ENCODE assay signal across 23 cellular contexts in the genomic region with DNA sequence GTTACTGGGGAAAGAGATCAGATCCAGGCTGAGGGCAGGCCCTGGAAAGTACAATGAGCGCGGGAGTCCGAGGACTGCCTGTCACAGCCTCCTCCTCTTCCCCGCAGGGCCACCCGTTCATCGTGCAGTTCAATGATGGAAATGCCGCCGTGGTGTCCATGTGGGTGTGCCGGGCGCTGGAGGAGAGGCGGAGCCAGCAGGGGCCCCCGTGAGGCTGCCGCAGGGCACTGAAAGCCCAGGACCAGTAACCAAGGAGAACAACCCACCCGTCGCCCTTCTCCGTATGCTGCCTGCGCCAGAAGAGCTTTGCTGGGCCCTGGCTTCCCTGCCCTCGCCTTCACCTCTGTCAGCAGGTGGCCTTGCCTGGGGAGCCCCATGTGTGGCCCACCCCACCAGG. TPM values are rescaled to one million over a fixed set of nuclear protein-coding genes. Genes with fewer than 3 reads are reported as not detected.
A peak's percentile ranks its signal among the peaks of the same experiment; 100 is the strongest.
DNase-seq lines count a peak whose midpoint lies in the region; ATAC-seq and TF ChIP-seq lines count a peak whose summit lies in the region.
"Had no signal": no experiment of that assay in that cellular context is flagged by ENCODE, and none has a peak within 500 bp of the region (broad histone marks: within the 10 kb centered on the region; RNA-seq: fewer than 3 reads in every experiment).

No MANE protein-coding gene starts in this region.

- H3K36me3 ChIP-seq in DND-41 (ENCODE audit: insufficient read depth, low read length) (peaks cover 15% of the 10 kb centered on the region; the same call in 1 of the 2 replicates), OCI-LY1 (ENCODE audit: insufficient read depth, low read length) (no peaks in the 10 kb centered on the region), endodermal cell (ENCODE audit: control insufficient read depth, insufficient read depth, low read length) (no peaks in the 10 kb centered on the region), MG63 (no peaks in the 10 kb centered on the region)

- no peak overlapping the region for H3K4me3 Mint-ChIP-seq in endodermal cell
- H3K4me3 Mint-ChIP-seq: CD8-positive, alpha-beta T cell had no signal

- H3K4me1 ChIP-seq in DND-41 (ENCODE audit: insufficient read depth, low read length) (peaks cover 18% of the 10 kb centered on the region), OCI-LY1 (ENCODE audit: insufficient read depth, low read length, severe bottlenecking) (peaks cover 54% of the 10 kb centered on the region), endodermal cell (ENCODE audit: control insufficient read depth, insufficient read depth, low read length) (no peaks in the 10 kb centered on the region)

- H3K79me2 ChIP-seq in DND-41 (ENCODE audit: insufficient read depth, low read length) (no peaks in the 10 kb centered on the region), OCI-LY1 (ENCODE audit: insufficient read depth, low read length) (no peaks in the 10 kb centered on the region)

- no peak overlapping the region for H2AFZ ChIP-seq in DND-41 (ENCODE audit: low read depth, low read length)
- H2AFZ ChIP-seq in OCI-LY1 (ENCODE audit: low read length), result no peak overlapping the region
- H2AFZ ChIP-seq: PC-9 had no signal

- H3K4me3 ChIP-seq in DND-41 (ENCODE audit: low read depth in 1 of 2, low read length in 2 of 2), result no peak overlapping the region
- H3K4me3 ChIP-seq in OCI-LY1 (ENCODE audit: low read depth, low read length, poor library complexity, severe bottlenecking), result no peak overlapping the region
- H3K4me3 ChIP-seq in endodermal cell (ENCODE audit: low read length), result no peak overlapping the region
- no peak overlapping the region for H3K4me3 ChIP-seq in MG63
- H3K4me3 ChIP-seq: PC-9 had no signal

- TF ChIP-seq CTCF in DND-41 (IDR thresholded peaks at IDR 0.05; ENCODE audit: borderline replicate concordance, extremely low read depth, low read length, poor library complexity, severe bottlenecking) (no peak), OCI-LY1 (IDR thresholded peaks at IDR 0.05; ENCODE audit: low read length) (no peak), endodermal cell (conservative IDR thresholded peaks at IDR 0.05) (no peak), omental fat pad (IDR thresholded peaks at IDR 0.05) (no peak)

- no peak overlapping the region for H3K4me2 ChIP-seq in DND-41 (ENCODE audit: insufficient read depth, low read length)
- H3K4me2 ChIP-seq in OCI-LY1 (ENCODE audit: low read length), result peak overlapping the region; percentile 2; the same call in 1 of the 2 replicates
- H3K4me2 ChIP-seq: PC-9, SK-N-SH had no signal

- H3K9me3 Mint-ChIP-seq in endodermal cell, result no peaks in the 10 kb centered on the region
- H3K9me3 Mint-ChIP-seq: CD8-positive, alpha-beta T cell had no signal

- DNase-seq in DND-41 (no peak), endodermal cell (peak; percentile 44), omental fat pad (ENCODE audit: low spot score) (peak; percentile 3), MG63 (no peak), NCI-H1694 (lab: John Stamatoyannopoulos, UW) (no peak), RPMI8226 (no peak)
- no peak for DNase-seq in stimulated activated CD4-positive, alpha-beta T cell treated with anti-CD3 and anti-CD28 coated beads, Interleukin-15, amount 100 ng/mL, for 24 hours
- DNase-seq: C1 segment of cervical spinal cord; CD8-positive, alpha-beta T cell; GOT3; Karpas-422; NCI-H1694 treated with DMSO at 0.1 percent for 48 hours; NCI-H2081 treated with DMSO at 0.1 percent for 48 hours; NCI-H2171 treated with DMSO at 0.1 percent for 48 hours; NCI-H446; NCI-H526 treated with DMSO at 0.1 percent for 48 hours; PC-9; SIG-M5; SK-N-SH had no signal

- H3K27me3 ChIP-seq in DND-41 (ENCODE audit: insufficient read depth, low read length, poor library complexity) (no peaks in the 10 kb centered on the region), OCI-LY1 (ENCODE audit: insufficient read depth, low read length) (no peaks in the 10 kb centered on the region), endodermal cell (ENCODE audit: control insufficient read depth, insufficient read depth, low read length, poor library complexity, severe bottlenecking) (peaks cover 56% of the 10 kb centered on the region), MG63 (no peaks in the 10 kb centered on the region)

- H3K36me3 Mint-ChIP-seq in endodermal cell (ENCODE audit: low read depth), result peaks cover 5% of the 10 kb centered on the region

- H3K27ac ChIP-seq in DND-41 (ENCODE audit: low read length) (peak overlapping the region; percentile 52), OCI-LY1 (ENCODE audit: low read depth, low read length, poor library complexity, severe bottlenecking) (peak overlapping the region; percentile 86), endodermal cell (ENCODE audit: low read depth, low read length) (no peak overlapping the region)
- H3K27ac ChIP-seq: PC-9, RWPE1 had no signal

- peaks cover 7% of the 10 kb centered on the region for H3K4me1 Mint-ChIP-seq in endodermal cell

- H3K27ac Mint-ChIP-seq in endodermal cell, result no peak overlapping the region
- H3K27ac Mint-ChIP-seq: CD8-positive, alpha-beta T cell had no signal

- H3F3A ChIP-seq in OCI-LY1 (ENCODE audit: insufficient read depth, low read length), result no peaks in the 10 kb centered on the region

- ATAC-seq in DND-41 (ENCODE audit: insufficient read depth, low read depth) (no peak), omental fat pad (ENCODE audit: low FRiP score) (no peak)
- ATAC-seq: CD8-positive, alpha-beta T cell had no signal

- WGBS in endodermal cell (ENCODE audit: insufficient coverage in 1 of 2, insufficient read length in 1 of 2), 2 experiments, result 94 to 95% methylated on average over 16 to 18 of the region's 18 CpGs

- peaks cover 80% of the 10 kb centered on the region for H3K27me3 Mint-ChIP-seq in endodermal cell (ENCODE audit: insufficient read depth)

- H3K9me3 ChIP-seq in DND-41 (ENCODE audit: insufficient read depth, low read length, severe bottlenecking) (no peaks in the 10 kb centered on the region), OCI-LY1 (ENCODE audit: low read length) (no peaks in the 10 kb centered on the region), endodermal cell (ENCODE audit: control insufficient read depth, low read length) (no peaks in the 10 kb centered on the region), MG63 (no peaks in the 10 kb centered on the region)
- H3K9me3 ChIP-seq: SK-N-SH had no signal

- H3K9ac ChIP-seq in DND-41 (ENCODE audit: low read depth, low read length) (no peak overlapping the region), OCI-LY1 (ENCODE audit: low read length) (no peak overlapping the region; the same call in 1 of the 2 replicates), endodermal cell (ENCODE audit: extremely low read depth, low read length, poor library complexity, severe bottlenecking) (no peak overlapping the region)
- H3K9ac ChIP-seq: SK-N-SH had no signal

- no peaks in the 10 kb centered on the region for H3K9me2 ChIP-seq in OCI-LY1 (ENCODE audit: low read depth, low read length)
- H3K9me2 ChIP-seq: SK-N-SH had no signal

- no peaks in the 10 kb centered on the region for H4K20me1 ChIP-seq in DND-41 (ENCODE audit: insufficient read depth, low read length)
- no peaks in the 10 kb centered on the region for H4K20me1 ChIP-seq in OCI-LY1 (ENCODE audit: insufficient read depth, low read length)

RNA-seq across cellular contexts. Expression of a gene that starts 18.8 kb away (rescaled TPM):
- total RNA-seq in endodermal cell (under 1 TPM; 0.37 to 0.51 TPM), omental fat pad (1 to 10 TPM in 1 of 4 donors, under 1 TPM in 3; 0.19 to 1.1 (median 0.49) TPM)
- 2.0 TPM for polyA plus RNA-seq in endodermal cell (2013, experiment 1 of 2)
- polyA plus RNA-seq in endodermal cell (2013, experiment 2 of 2), result 1.7 TPM
- not detected in 2 replicates for total RNA-seq in MG63 (2014; rRNA removed; shearing (Covaris generic); ENCODE audit: low replicate concordance)
- total RNA-seq: Daoy had no signal

RNA-seq across cellular contexts. Expression of a gene that starts 33.3 kb away (rescaled TPM):
- total RNA-seq in endodermal cell, result not detected
- polyA plus RNA-seq in endodermal cell (2013, experiment 1 of 2), result under 0.01 TPM
- under 0.01 TPM for polyA plus RNA-seq in endodermal cell (2013, experiment 2 of 2)
- total RNA-seq in omental fat pad, result not detected
- not detected in 2 replicates for total RNA-seq in MG63 (2014; rRNA removed; shearing (Covaris generic); ENCODE audit: low replicate concordance)
- total RNA-seq: CD8-positive, alpha-beta T cell; Daoy; M059J; PC-9 had no signal
- polyA plus RNA-seq: SK-N-SH had no signal

Comparison
In these comparisons a context has a peak if more than half of its experiments do, and no peak if none do; other contexts are left out.
1. DNase-seq: peak in endodermal cell (single experiment) and omental fat pad (single experiment); none in DND-41 (single experiment), MG63 (single experiment), stimulated activated CD4-positive, alpha-beta T cell treated with anti-CD3 and anti-CD28 coated beads, Interleukin-15, amount 100 ng/mL, for 24 hours (single experiment), NCI-H1694 (single experiment) and RPMI8226 (single experiment).